In the genomic region with DNA sequence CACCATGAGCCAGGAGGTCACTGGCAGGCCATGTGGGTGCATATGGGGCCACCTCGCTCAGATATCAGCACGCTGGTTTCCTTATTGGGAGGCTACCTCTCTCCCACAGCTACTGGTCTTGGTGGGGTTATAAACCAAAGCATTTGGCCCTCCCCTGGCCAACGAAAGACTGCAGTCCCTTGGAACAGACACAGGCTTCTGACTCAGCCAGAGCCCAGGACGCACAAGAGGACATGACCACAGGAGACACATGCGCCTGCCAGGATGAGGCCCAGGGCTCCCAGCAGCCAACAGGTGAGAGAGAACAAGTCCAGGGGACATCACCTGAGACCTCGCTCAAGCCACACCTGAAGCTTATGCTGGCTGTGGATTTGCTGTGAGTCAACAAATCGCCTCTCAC, we compare ENCODE assay signal across 22 cellular contexts. TPM values are rescaled to one million over a fixed set of nuclear protein-coding genes. Genes with fewer than 3 reads are reported as not detected.
A peak's percentile ranks its signal among the peaks of the same experiment; 100 is the strongest.
DNase-seq lines count a peak whose midpoint lies in the region; TF ChIP-seq lines count a peak whose summit lies in the region.
"Had no signal": no experiment of that assay in that cellular context is flagged by ENCODE, and none has a peak within 500 bp of the region (broad histone marks: within the 10 kb centered on the region; RNA-seq: fewer than 3 reads in every experiment).

No MANE protein-coding gene starts in this region.

- no peaks in the 10 kb centered on the region for H3K27me3 ChIP-seq in BLaER1
- H3K27me3 ChIP-seq in Caco-2 (replicated peaks; ENCODE audit: control insufficient read depth, insufficient read depth, low read length) = no peaks in the 10 kb centered on the region
- H3K27me3 ChIP-seq: gastroesophageal sphincter, SJSA1, stomach had no signal

- H3K4me3 ChIP-seq in BLaER1 (no peak overlapping the region), Caco-2 (ENCODE audit: low read depth, low read length) (no peak overlapping the region)
- H3K4me3 ChIP-seq: gastroesophageal sphincter, SJSA1, stomach had no signal

- no TSS peak for BruUV-seq in Caco-2 (replicated peaks; lab: Mats Ljungman, UMichigan)

- H3K36me3 Mint-ChIP-seq in Caco-2 (ENCODE audit: insufficient read depth, unreplicated experiment) = peaks cover 18% of the 10 kb centered on the region

- no peaks in the 10 kb centered on the region for H3K9me3 Mint-ChIP-seq in Caco-2 (ENCODE audit: unreplicated experiment)
- H3K9me3 Mint-ChIP-seq: central memory CD8-positive, alpha-beta T cell; nephron had no signal

- no peaks in the 10 kb centered on the region for H3K27me3 Mint-ChIP-seq in Caco-2 (ENCODE audit: insufficient read depth, unreplicated experiment)
- H3K27me3 Mint-ChIP-seq: activated naive CD4-positive, alpha-beta T cell treated with anti-CD3 and anti-CD28 coated beads, Interleukin-2, amount 10 ng/mL, durations not matched to agents 7 days and 5 days; central memory CD8-positive, alpha-beta T cell had no signal

- CTCF ChIA-PET in Caco-2 (lab: Charles Lee) = no interaction called here

- no peaks in the 10 kb centered on the region for H4K20me1 ChIP-seq in BLaER1

- H3K4me1 ChIP-seq in BLaER1 (peaks cover 93% of the 10 kb centered on the region), Caco-2 (no peaks in the 10 kb centered on the region)

- DNase-seq in Caco-2 = no peak
- peak; percentile 4 for DNase-seq in SK-MEL-5 (ENCODE audit: low read depth, low spot score)
- peak; percentile 80 for DNase-seq in mesenteric fat pad (ENCODE audit: low spot score)
- no peak for DNase-seq in GM20000 (ENCODE audit: low spot score)
- DNase-seq in HCEC 1CT = no peak
- DNase-seq in anterior cingulate cortex (lab: John Stamatoyannopoulos, UW) = no peak
- DNase-seq: activated CD4-positive, alpha-beta T cell treated with anti-CD3 and anti-CD28 coated beads, Interleukin-2, amount 50 U/mL, for 4 hours; activated naive CD4-positive, alpha-beta T cell treated with anti-CD3 and anti-CD28 coated beads, Interleukin-2, amount 10 ng/mL, durations not matched to agents 7 days and 5 days; activated T-cell treated with anti-CD3 and anti-CD28 coated beads, Interleukin-2, amount 50 U/mL, for 1 hour; AML-193; kidney glomerular epithelial cell; NCI-H1694; OCI-M1; small intestine; stimulated activated CD4-positive, alpha-beta T cell treated with anti-CD3 and anti-CD28 coated beads, Interleukin-2, amount 100 ng/mL, for 48 hours; stomach had no signal

- POLR2A ChIA-PET in Caco-2 (lab: Charles Lee) = no interaction called here

- H3K4me2 ChIP-seq in BLaER1 = peak overlapping the region; percentile 9; the same call in 1 of the 2 replicates

- H3K36me3 ChIP-seq in BLaER1 = peaks cover 25% of the 10 kb centered on the region
- H3K36me3 ChIP-seq in Caco-2 (ENCODE audit: control insufficient read depth, insufficient read depth, low read length) = no peaks in the 10 kb centered on the region; the same call in 1 of the 2 replicates

- intact Hi-C loops in Caco-2 (cut with micrococcal nuclease; ENCODE audit: unreplicated experiment) = no loop called here

- in situ Hi-C loops in SK-MEL-5 (cut with HindIII; ENCODE audit: low pct_unique_long_range_greater_than_20kb, low sequenced_read_pairs) = no loop called here

- H3K27ac Mint-ChIP-seq in Caco-2 (ENCODE audit: unreplicated experiment) = peak overlapping the region; percentile 59
- H3K27ac Mint-ChIP-seq: nephron had no signal

- no peak overlapping the region for H3K9ac ChIP-seq in BLaER1

- H3K4me3 Mint-ChIP-seq in Caco-2 (ENCODE audit: unreplicated experiment) = no peak overlapping the region
- H3K4me3 Mint-ChIP-seq: activated naive CD4-positive, alpha-beta T cell treated with anti-CD3 and anti-CD28 coated beads, Interleukin-2, amount 10 ng/mL, durations not matched to agents 7 days and 5 days; central memory CD8-positive, alpha-beta T cell; nephron had no signal

- peak overlapping the region; percentile 42 for H3K27ac ChIP-seq in BLaER1
- H3K27ac ChIP-seq: gastroesophageal sphincter, SJSA1, stomach, VCaP had no signal

- H3K4me1 Mint-ChIP-seq in Caco-2 (ENCODE audit: low read depth, unreplicated experiment) = no peaks in the 10 kb centered on the region

- no peak for TF ChIP-seq CTCF in Caco-2 (IDR thresholded peaks at IDR 0.05; ENCODE audit: insufficient read depth in 1 of 2, low read depth in 1 of 2, low read length in 1 of 2, severe bottlenecking in 1 of 2, unreplicated experiment in 1 of 2)
- TF ChIP-seq CTCF in GM20000 (IDR thresholded peaks at IDR 0.05; ENCODE audit: extremely low read depth, missing control alignments) = no peak

- H3K9me3 ChIP-seq in BLaER1 (no peaks in the 10 kb centered on the region), Caco-2 (no peaks in the 10 kb centered on the region)
- H3K9me3 ChIP-seq: gastroesophageal sphincter, SJSA1, stomach had no signal

RNA-seq across cellular contexts. Expression of gene NPHP4, which starts 13.8 kb away (rescaled TPM):
- total RNA-seq in Caco-2 (2022) (12.3 TPM in 2 replicates), mesenteric fat pad (37.6 TPM)
- total RNA-seq in SK-MEL-5 (2014; rRNA removed; shearing (Covaris generic)) = 3.4 and 5.9 TPM in 2 replicates
- polyA plus RNA-seq in SK-MEL-5 (2015; cell fraction: cytosol; rRNA removed) = 14.8 and 17.9 TPM in 2 replicates
- 60.8 and 76.2 TPM in 2 replicates for polyA plus RNA-seq in SK-MEL-5 (2015; cell fraction: nucleus; rRNA removed)

Comparison
In these comparisons a context has a peak if more than half of its experiments do, and no peak if none do; other contexts are left out.
1. DNase-seq: peak in SK-MEL-5 (single experiment) and mesenteric fat pad (single experiment); none in Caco-2 (0 of 2), GM20000 (single experiment), HCEC 1CT (single experiment) and anterior cingulate cortex (0 of 58).